Comparison of ENCODE assay signal across 8 cellular contexts in the genomic region with DNA sequence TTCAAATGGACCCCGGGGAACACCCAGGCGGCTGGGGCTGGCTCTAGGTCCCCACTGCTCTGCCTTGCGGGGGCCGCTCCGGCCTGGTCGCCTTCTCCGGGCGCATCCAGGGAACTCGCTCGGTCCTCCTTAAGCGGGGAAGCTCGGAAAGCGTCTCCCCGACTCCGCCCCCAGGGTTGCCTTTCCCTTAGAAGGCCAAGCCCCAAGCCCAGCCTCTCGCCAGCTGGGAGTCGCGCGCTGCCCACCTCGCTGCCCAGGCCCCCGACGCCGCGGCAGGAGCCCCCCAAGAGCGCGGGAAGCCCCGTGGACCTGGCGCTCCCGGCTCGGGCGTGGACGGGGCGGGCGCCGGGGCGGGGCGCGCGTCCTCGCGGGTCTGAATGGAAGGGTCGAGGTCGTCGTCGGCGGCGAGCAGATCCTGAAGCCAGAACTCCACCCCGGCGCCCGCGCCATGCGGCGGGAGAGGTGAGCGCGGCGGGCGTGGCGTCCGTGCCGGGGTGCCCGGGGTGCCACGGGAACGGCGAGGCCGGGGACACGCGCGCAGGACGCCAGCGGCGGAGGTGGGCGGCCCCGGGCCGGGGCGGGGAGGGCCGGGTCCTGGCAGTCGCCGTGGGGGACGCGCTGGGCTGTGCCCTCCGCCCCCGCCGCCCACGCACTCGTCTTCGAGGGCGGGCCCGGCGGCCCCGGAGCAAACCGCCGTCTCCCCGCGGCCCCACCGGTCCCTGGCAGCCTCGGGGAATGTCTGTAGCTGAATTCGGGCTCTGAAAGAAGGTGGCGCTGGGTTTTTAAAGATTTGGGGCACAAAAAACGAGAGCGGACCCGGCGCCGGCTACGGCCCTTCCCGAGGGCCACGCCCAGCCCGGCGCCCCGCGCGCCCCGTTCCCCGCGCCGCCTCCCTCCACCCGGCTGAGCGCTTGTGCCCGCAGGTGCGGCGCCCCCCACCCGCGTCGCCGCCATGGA. TPM values are rescaled to one million over a fixed set of nuclear protein-coding genes. Genes with fewer than 3 reads are reported as not detected.
A peak's percentile ranks its signal among the peaks of the same experiment; 100 is the strongest.
DNase-seq lines count a peak whose midpoint lies in the region; ATAC-seq and TF ChIP-seq lines count a peak whose summit lies in the region.

A gene with protein sequence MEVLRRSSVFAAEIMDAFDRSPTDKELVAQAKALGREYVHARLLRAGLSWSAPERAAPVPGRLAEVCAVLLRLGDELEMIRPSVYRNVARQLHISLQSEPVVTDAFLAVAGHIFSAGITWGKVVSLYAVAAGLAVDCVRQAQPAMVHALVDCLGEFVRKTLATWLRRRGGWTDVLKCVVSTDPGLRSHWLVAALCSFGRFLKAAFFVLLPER (plus strand): TSS at position 214 of the 957 bp plus-strand sequence. CDS start 739 bp downstream, at position 953.

- ATAC-seq in left colon (peak; percentile 75), GM18511 (IDR thresholded peaks at IDR 0.05; ENCODE audit: unreplicated experiment) (no peak), HG03095 (IDR thresholded peaks at IDR 0.05; ENCODE audit: unreplicated experiment) (no peak)

- H3K4me1 Mint-ChIP-seq in activated CD4-positive, alpha-beta T cell treated with anti-CD3 and anti-CD28 coated beads, Interleukin-2, amount 10 ng/mL, durations not matched to agents 7 days and 5 days = peaks cover 13% of the 10 kb centered on the region

- CTCF ChIA-PET in activated CD4-positive, alpha-beta T cell treated with anti-CD3 and anti-CD28 coated beads, Interleukin-2, amount 10 ng/mL, durations not matched to agents 7 days and 5 days (lab: Charles Lee) = interaction anchor here (1.5 kb wide), 2 partner anchors 14 to 17 kb away, joined by 4 read pairs; no protein-coding TSS in a partner anchor

- peak within 1 kb of the TSS; percentile 57 for H3K4me3 Mint-ChIP-seq in activated CD4-positive, alpha-beta T cell treated with anti-CD3 and anti-CD28 coated beads, Interleukin-2, amount 10 ng/mL, durations not matched to agents 7 days and 5 days

- peaks cover 37% of the 10 kb centered on the region for H3K27me3 Mint-ChIP-seq in activated CD4-positive, alpha-beta T cell treated with anti-CD3 and anti-CD28 coated beads, Interleukin-2, amount 10 ng/mL, durations not matched to agents 7 days and 5 days

- H3K27ac ChIP-seq in coronary artery = peak within 1 kb of the TSS; percentile 0 to 74

- no peak for DNase-seq in activated CD4-positive, alpha-beta T cell treated with anti-CD3 and anti-CD28 coated beads, Interleukin-2, amount 10 ng/mL, durations not matched to agents 7 days and 5 days
- no peak for DNase-seq in activated CD4-positive, alpha-beta T cell treated with anti-CD3 and anti-CD28 coated beads, Interleukin-2, amount 50 U/mL, for 48 hours
- DNase-seq in coronary artery (ENCODE audit: low spot score) (peak; percentile 85), left colon (peak; percentile 74 to 80)
- DNase-seq in stimulated activated CD4-positive, alpha-beta T cell treated with anti-CD3 and anti-CD28 coated beads, Interleukin-4, amount 100 ng/mL, for 1 hour = peak; percentile 20

- TF ChIP-seq CTCF in coronary artery (IDR thresholded peaks at IDR 0.05) = no peak

- intact Hi-C loops in left colon (cut with DNase I, micrococcal nuclease) = no loop called here

- H3K27ac Mint-ChIP-seq in activated CD4-positive, alpha-beta T cell treated with anti-CD3 and anti-CD28 coated beads, Interleukin-2, amount 10 ng/mL, durations not matched to agents 7 days and 5 days = no peak within 1 kb of the TSS

- POLR2A ChIA-PET in activated CD4-positive, alpha-beta T cell treated with anti-CD3 and anti-CD28 coated beads, Interleukin-2, amount 10 ng/mL, durations not matched to agents 7 days and 5 days (lab: Charles Lee) = no interaction called here

- peak within 1 kb of the TSS; percentile 82 for H3K4me3 ChIP-seq in coronary artery

- peaks cover 9% of the 10 kb centered on the region for H3K36me3 Mint-ChIP-seq in activated CD4-positive, alpha-beta T cell treated with anti-CD3 and anti-CD28 coated beads, Interleukin-2, amount 10 ng/mL, durations not matched to agents 7 days and 5 days (ENCODE audit: low read depth)

- peaks cover 9% of the 10 kb centered on the region for H3K9me3 Mint-ChIP-seq in activated CD4-positive, alpha-beta T cell treated with anti-CD3 and anti-CD28 coated beads, Interleukin-2, amount 10 ng/mL, durations not matched to agents 7 days and 5 days

TF ChIP-seq in PFSK-1, 5 proteins besides CTCF, POLR2A, EP300 and RAD21:
- peak; percentile 18 for TF ChIP-seq FOXP2 (optimal IDR thresholded peaks at IDR 0.05; ENCODE audit: borderline replicate concordance, extremely low read depth, extremely low read length, insufficient read depth)
- TF ChIP-seq SIN3A (IDR thresholded peaks at IDR 0.05; ENCODE audit: borderline replicate concordance, insufficient read depth, low read length) = no peak

RNA-seq across cellular contexts. Expression of the gene that starts here (rescaled TPM):
- total RNA-seq in activated CD4-positive, alpha-beta T cell treated with anti-CD3 and anti-CD28 coated beads, Interleukin-2, amount 10 ng/mL, durations not matched to agents 7 days and 5 days = not detected
- polyA plus RNA-seq in PFSK-1 (2012; ENCODE audit: insufficient read length, low read depth) = 59.4 TPM
- 10 to 100 TPM; 10.3 to 14.2 TPM for total RNA-seq in left colon

Comparison
In these comparisons a context has a peak if more than half of its experiments do, and no peak if none do; other contexts are left out.
1. RNA of the gene that starts here (total RNA-seq): 10.3 to 14.2 TPM in left colon; not detected in activated CD4-positive, alpha-beta T cell treated with anti-CD3 and anti-CD28 coated beads, Interleukin-2, amount 10 ng/mL, durations not matched to agents 7 days and 5 days; every median in the first group is over 10 times any median in the second.
2. DNase-seq: peak in coronary artery (single experiment), left colon (2 of 2) and stimulated activated CD4-positive, alpha-beta T cell treated with anti-CD3 and anti-CD28 coated beads, Interleukin-4, amount 100 ng/mL, for 1 hour (single experiment); none in activated CD4-positive, alpha-beta T cell treated with anti-CD3 and anti-CD28 coated beads, Interleukin-2, amount 10 ng/mL, durations not matched to agents 7 days and 5 days (single experiment) and activated CD4-positive, alpha-beta T cell treated with anti-CD3 and anti-CD28 coated beads, Interleukin-2, amount 50 U/mL, for 48 hours (0 of 2).